Comparison of ENCODE assay signal across 9 cellular contexts in the genomic region with DNA sequence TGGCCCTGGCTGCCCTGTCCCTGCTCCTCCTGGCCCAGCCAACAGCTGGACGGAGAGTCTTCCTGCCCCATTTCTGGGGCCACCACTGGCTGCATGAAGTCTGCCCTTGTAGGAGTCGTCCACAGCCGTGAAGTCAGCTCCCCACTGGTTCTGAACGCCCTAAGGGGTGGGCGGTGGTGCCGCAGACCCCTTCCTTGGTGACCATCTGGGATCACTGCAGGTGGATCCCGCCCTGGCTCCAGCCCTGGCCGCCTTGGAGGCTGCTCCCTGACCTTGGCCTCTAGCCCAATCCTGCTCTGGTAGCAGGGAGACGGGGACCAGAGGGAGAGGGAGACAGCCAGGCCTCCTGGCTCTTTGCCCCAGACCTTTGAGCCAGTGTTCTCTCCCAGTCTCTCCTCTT. TPM values are rescaled to one million over a fixed set of nuclear protein-coding genes. Genes with fewer than 3 reads are reported as not detected.
"Had no signal": no experiment of that assay in that cellular context is flagged by ENCODE, and none has a peak within 500 bp of the region (broad histone marks: within the 10 kb centered on the region; RNA-seq: fewer than 3 reads in every experiment).

No MANE protein-coding gene starts in this region.

- H3K9ac ChIP-seq: GM23248 had no signal

- H2AFZ ChIP-seq: GM23248 had no signal

- H3K4me3 ChIP-seq: GM23248, HAP-1 had no signal

- H3K9me3 ChIP-seq: HAP-1 had no signal

- DNase-seq: GM23248, GOT3, H7, HFFc6 had no signal

- H3K27ac ChIP-seq: GM23248, HL-60 had no signal

- H3K36me3 ChIP-seq: HAP-1 had no signal

- ATAC-seq: HCT116, HepG2 had no signal

- H3K4me1 ChIP-seq: HAP-1 had no signal

RNA-seq across cellular contexts. Expression of a gene that starts 35.4 kb away (rescaled TPM):
- polyA plus RNA-seq: IgD-negative memory B cell had no signal
